Comparison of ENCODE assay signal across 3 cellular contexts in the genomic region with DNA sequence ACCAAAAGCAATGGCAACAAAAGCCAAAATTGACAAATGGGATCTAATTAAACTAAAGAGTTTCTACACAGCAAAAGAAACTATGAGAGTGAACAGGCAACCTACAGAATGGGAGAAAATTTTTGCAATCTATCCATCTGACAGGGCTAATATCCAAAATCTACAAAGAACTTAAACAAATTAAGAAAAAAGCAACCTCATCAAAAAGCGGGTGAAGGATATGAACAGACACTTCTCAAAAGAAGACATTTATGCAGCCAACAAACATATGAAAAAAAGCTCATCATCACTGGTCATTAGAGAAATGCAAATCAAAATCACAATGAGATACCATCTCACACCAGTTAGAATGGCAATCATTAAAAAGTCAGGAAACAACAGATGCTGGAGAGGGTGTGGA.
A peak's percentile ranks its signal among the peaks of the same experiment; 100 is the strongest.
DNase-seq lines count a peak whose midpoint lies in the region; ATAC-seq, FAIRE-seq and TF ChIP-seq lines count a peak whose summit lies in the region.
"Not testable (repeated sequence)": the region's sequence is repeated elsewhere in the genome, so short reads cannot be mapped to it uniquely, and the experiment has no call there.

No MANE protein-coding gene starts in this region.

- not testable (repeated sequence) for H2AFZ ChIP-seq in IMR-90 (replicated peaks; ENCODE audit: low read length, poor library complexity); K562 (ENCODE audit: low read depth, low read length)

- H2BK120ac ChIP-seq in IMR-90 (ENCODE audit: low read depth, low read length), result not testable (repeated sequence)

- H3K4me2 ChIP-seq in A549; IMR-90 (ENCODE audit: low read depth, low read length); K562 (ENCODE audit: insufficient read depth, low read length): not testable (repeated sequence)

- not testable (repeated sequence) for H2BK20ac ChIP-seq in IMR-90 (ENCODE audit: low read depth, low read length)

- H3K4ac ChIP-seq in IMR-90 (ENCODE audit: low read depth, low read length), result not testable (repeated sequence)

- CTCF ChIA-PET in A549 (lab: Yijun Ruan, JAX); IMR-90 (lab: Yijun Ruan, JAX); K562 (lab: Yijun Ruan, JAX; ENCODE audit: low intra/inter-chr PET ratio): not testable (repeated sequence)

- not testable (repeated sequence) for H3K9me1 ChIP-seq in IMR-90 (ENCODE audit: insufficient read depth, low read length); K562 (ENCODE audit: control insufficient read depth, insufficient read depth, low read length)

- not testable (repeated sequence) for H3K36me3 ChIP-seq in IMR-90 (ENCODE audit: control insufficient read depth, insufficient read depth, low read length); K562 (ENCODE audit: control insufficient read depth, insufficient read depth, low read length)

- not testable (repeated sequence) for H3K79me2 ChIP-seq in K562 (ENCODE audit: control insufficient read depth, insufficient read depth, low read length)

- TF ChIP-seq POLR2A in A549 (IDR thresholded peaks at IDR 0.05; ENCODE audit: low read length); IMR-90 (IDR thresholded peaks at IDR 0.05; ENCODE audit: low read depth, low read length); K562 (conservative IDR thresholded peaks at IDR 0.05): not testable (repeated sequence)

- intact Hi-C loops in IMR-90 (cut with micrococcal nuclease); K562 (cut with micrococcal nuclease): not testable (repeated sequence)

- POLR2A ChIA-PET in A549 (lab: Yijun Ruan, JAX); IMR-90 (lab: Charles Lee; ENCODE audit: unreplicated experiment); K562 (lab: Yijun Ruan, JAX): not testable (repeated sequence)

- not testable (repeated sequence) for H3K4me1 ChIP-seq in A549; IMR-90 (ENCODE audit: control insufficient read depth, insufficient read depth, low read length); K562 (replicated peaks in 1 of 2; ENCODE audit: control insufficient read depth in 2 of 2, insufficient read depth in 2 of 2, low read length in 2 of 2)

- H4K5ac ChIP-seq in IMR-90 (ENCODE audit: low read depth, low read length), result not testable (repeated sequence)

- WGBS in A549 (ENCODE audit: missing lambda C conversion rate), result 87% methylated on average over 1 of the region's 1 CpG
- WGBS in IMR-90 (ENCODE audit: extremely low coverage in 2 of 2, insufficient read length in 1 of 2), 2 experiments, result no CpG with 5 or more reads among the region's 1 CpG
- WGBS in K562 (ENCODE audit: insufficient coverage, low coverage, missing lambda C conversion rate), result 88% methylated on average over 1 of the region's 1 CpG

- not testable (repeated sequence) for H2BK5ac ChIP-seq in IMR-90 (ENCODE audit: low read depth, low read length, poor library complexity, severe bottlenecking)

- not testable (repeated sequence) for H4K8ac ChIP-seq in IMR-90 (ENCODE audit: low read depth in 2 of 2, low read length in 2 of 2)

- not testable (repeated sequence) for H3K4me3 ChIP-seq in A549; IMR-90 (ENCODE audit: insufficient read depth, low read depth, low read length); K562

- not testable (repeated sequence) for H3K9ac ChIP-seq in IMR-90 (ENCODE audit: low read depth, low read length); K562 (ENCODE audit: insufficient read depth in 1 of 2, low read depth in 2 of 2, low read length in 2 of 2)

- not testable (repeated sequence) for ATAC-seq in A549; IMR-90 (ENCODE audit: low read depth); K562

- not testable (repeated sequence) for H3K18ac ChIP-seq in IMR-90 (ENCODE audit: low read depth, low read length)

- not testable (repeated sequence) for H4K91ac ChIP-seq in IMR-90 (ENCODE audit: insufficient read depth, low read depth, low read length)

- dilution Hi-C loops in IMR-90 (cut with HindIII; ENCODE audit: low sequenced_read_pairs, unreplicated experiment), result not testable (repeated sequence)

- not testable (repeated sequence) for H3K56ac ChIP-seq in IMR-90 (ENCODE audit: extremely low read depth, insufficient read depth, low read length)

- H2AK9ac ChIP-seq in IMR-90 (replicated peaks; ENCODE audit: low read depth, low read length, poor library complexity), result not testable (repeated sequence)

- not testable (repeated sequence) for H3K14ac ChIP-seq in IMR-90 (replicated peaks; ENCODE audit: low read depth, low read length)

- H2AK5ac ChIP-seq in IMR-90 (ENCODE audit: low read depth, low read length), result not testable (repeated sequence)

- not testable (repeated sequence) for DNase-seq in A549 (ENCODE audit: low read depth in 1 of 2, low spot score in 1 of 2); IMR-90; K562 (ENCODE audit: extremely low read depth in 1 of 4, low spot score in 3 of 4)

- not testable (repeated sequence) for H3K9me3 ChIP-seq in A549; IMR-90 (ENCODE audit: control insufficient read depth, insufficient read depth, low read length); K562 (replicated peaks; ENCODE audit: control insufficient read depth, insufficient read depth, low read depth, low read length)

- in situ Hi-C loops in IMR-90 (cut with MboI; ENCODE audit: low sequenced_read_pairs); K562 (cut with MboI): not testable (repeated sequence)

- not testable (repeated sequence) for H3K27me3 ChIP-seq in IMR-90 (ENCODE audit: control insufficient read depth, insufficient read depth, low read length); K562 (ENCODE audit: control insufficient read depth in 2 of 2, insufficient read depth in 2 of 2, low read length in 2 of 2)

- H4K20me1 ChIP-seq in IMR-90 (ENCODE audit: insufficient read depth, low read length); K562 (replicated peaks; ENCODE audit: control insufficient read depth, insufficient read depth, low read length): not testable (repeated sequence)

- BruUV-seq in IMR-90 (replicated peaks; lab: Mats Ljungman, UMichigan); K562 (replicated peaks; lab: Mats Ljungman, UMichigan): not testable (repeated sequence)

- H2BK15ac ChIP-seq in IMR-90 (ENCODE audit: low read depth, low read length), result not testable (repeated sequence)

- H3K23ac ChIP-seq in IMR-90 (ENCODE audit: low read depth, low read length), result not testable (repeated sequence)

- TF ChIP-seq EP300 in A549 (IDR thresholded peaks at IDR 0.05); K562 (IDR thresholded peaks at IDR 0.05; ENCODE audit: low read length): not testable (repeated sequence)

- FAIRE-seq in A549 (lab: Jason Lieb, UNC); K562 (lab: Jason Lieb, UNC): not testable (repeated sequence)

- H3K27ac ChIP-seq in A549; IMR-90 (ENCODE audit: insufficient read depth, low read length); K562 (ENCODE audit: extremely low read depth, low read depth, low read length): not testable (repeated sequence)

- H3K79me1 ChIP-seq in IMR-90 (ENCODE audit: low read depth in 1 of 2, low read length in 2 of 2), result not testable (repeated sequence)

- TF ChIP-seq RAD21 in A549 (conservative IDR thresholded peaks at IDR 0.05 in 1 of 2, IDR thresholded peaks at IDR 0.05 in 1 of 2); IMR-90 (IDR thresholded peaks at IDR 0.05; ENCODE audit: low read length); K562 (CRISPR knock-in tag; conservative IDR thresholded peaks at IDR 0.05 in 1 of 2, IDR thresholded peaks at IDR 0.05 in 1 of 2): not testable (repeated sequence)

- not testable (repeated sequence) for TF ChIP-seq CTCF in A549 (IDR thresholded peaks at IDR 0.05); IMR-90 (conservative IDR thresholded peaks at IDR 0.05; ENCODE audit: low read depth, low read length); K562 (IDR thresholded peaks at IDR 0.05 in 2 of 3, conservative IDR thresholded peaks at IDR 0.05 in 1 of 3; ENCODE audit: insufficient read depth in 2 of 3, low read depth in 1 of 3, low read length in 3 of 3)

TF ChIP-seq in A549, 52 proteins besides CTCF, POLR2A, EP300 and RAD21:
- peak; percentile 75 for TF ChIP-seq MAFK (IDR thresholded peaks at IDR 0.05; ENCODE audit: partially characterized antibody)

TF ChIP-seq in IMR-90, 13 proteins besides CTCF, POLR2A, EP300 and RAD21:
- peak; percentile 41; the same call in 1 of the 2 replicates for TF ChIP-seq MAFK (IDR thresholded peaks at IDR 0.05; ENCODE audit: low read depth, low read length)

TF ChIP-seq in K562, 482 proteins besides CTCF, POLR2A, EP300 and RAD21:
- TF ChIP-seq C11orf30 (IDR thresholded peaks at IDR 0.05; ENCODE audit: low read depth) (peak; percentile 52), ZNF316 (IDR thresholded peaks at IDR 0.05) (peak; percentile 77), MAFG (tag; conservative IDR thresholded peaks at IDR 0.05) (0 out of 2 replicates have a peak, but pooled peaks have one; percentile 17)
